ENCODE assay signal across 8 cellular contexts in genomic region chr17:6473128-6473767, GRCh38. TPM values are rescaled to one million over a fixed set of nuclear protein-coding genes. Genes with fewer than 3 reads are reported as not detected.
DNase-seq lines count a peak whose midpoint lies in the region; ATAC-seq, FAIRE-seq and TF ChIP-seq lines count a peak whose summit lies in the region.

No MANE protein-coding gene starts in this region.

- no peak overlapping the region for H3K9ac ChIP-seq in kidney (ENCODE audit: low read length in 2 of 2)

- H3K4me1 ChIP-seq in kidney (ENCODE audit: control insufficient read depth in 1 of 2, insufficient read depth in 1 of 2, low read depth in 1 of 2, low read length in 2 of 2): no peaks in the 10 kb centered on the region

- ATAC-seq in GM19328 (IDR thresholded peaks at IDR 0.05; ENCODE audit: unreplicated experiment): no peak

- H3K27ac ChIP-seq in kidney (ENCODE audit: low read depth in 2 of 2, low read length in 2 of 2): no peak overlapping the region

- H3K4me3 ChIP-seq in GM12865 (ENCODE audit: low read depth, low read length) (no peak overlapping the region), bronchial epithelial cell (ENCODE audit: low read depth, low read length) (no peak overlapping the region), kidney (ENCODE audit: low read length in 2 of 2) (no peak overlapping the region)

- intact Hi-C loops in kidney (cut with DNase I): loop anchor here (10.0 kb wide), 1 partner anchor 92 kb away; no protein-coding TSS in a partner anchor

- no peaks in the 10 kb centered on the region for H3K9me3 ChIP-seq in kidney (ENCODE audit: control insufficient read depth in 1 of 2, low read length in 2 of 2)

- no peak for FAIRE-seq in bronchial epithelial cell (lab: Jason Lieb, UNC)
- FAIRE-seq in kidney (lab: Jason Lieb, UNC): no peak

- H3K27me3 ChIP-seq in bronchial epithelial cell (ENCODE audit: control insufficient read depth, insufficient read depth, low read length): no peaks in the 10 kb centered on the region

- TF ChIP-seq CTCF in GM12865 (IDR thresholded peaks at IDR 0.05; ENCODE audit: insufficient read depth, low read depth, low read length, missing control alignments): peak; percentile 98
- TF ChIP-seq CTCF in bronchial epithelial cell (IDR thresholded peaks at IDR 0.05; ENCODE audit: insufficient read depth, low read length, severe bottlenecking): peak; percentile 96
- TF ChIP-seq CTCF in kidney (IDR thresholded peaks at IDR 0.05; ENCODE audit: borderline replicate concordance, extremely low read depth, insufficient read depth): peak; percentile 91

- H3K36me3 ChIP-seq in bronchial epithelial cell (ENCODE audit: control insufficient read depth, insufficient read depth, low read length) (peaks cover 24% of the 10 kb centered on the region), kidney (ENCODE audit: control insufficient read depth in 1 of 2, insufficient read depth in 2 of 2, low read length in 2 of 2) (no peaks in the 10 kb centered on the region)

- DNase-seq in GM12865 (ENCODE audit: low read depth) (peak; percentile 60), NCI-H146 (lab: John Stamatoyannopoulos, UW) (peak; percentile 65), bronchial epithelial cell (ENCODE audit: low read depth) (peak; percentile 53), kidney (peak; percentile 88), NCI-H2107 treated with DMSO at 0.1 percent for 48 hours (lab: John Stamatoyannopoulos, UW; ENCODE audit: unreplicated experiment) (no peak)
- peak; percentile 26 to 60 (median 40) for DNase-seq in activated CD4-positive, CD25-positive, alpha-beta regulatory T cell (lab: John Stamatoyannopoulos, UW)
- peak; percentile 39 to 53 (median 46) for DNase-seq in stimulated activated CD4-positive, alpha-beta T cell treated with anti-CD3 and anti-CD28 coated beads, Interleukin-1b, Interleukin-23, amount 100 ng/mL, for 24 hours (ENCODE audit: low read depth in 4 of 4, low spot score in 1 of 4)

RNA-seq across cellular contexts. Expression of gene PIMREG, which starts 29.0 kb away (rescaled TPM):
- total RNA-seq in bronchial epithelial cell (0.13 and 0.26 TPM in 2 replicates), kidney (1.7 TPM)
- not detected for polyA plus RNA-seq in kidney (ENCODE audit: insufficient read depth, low read depth, low replicate concordance)

RNA-seq across cellular contexts. Expression of gene AIPL1, which starts 38.3 kb away (rescaled TPM):
- total RNA-seq in bronchial epithelial cell (under 0.01 TPM in 1 of 2 replicates, not detected in the other), kidney (not detected)
- not detected for polyA plus RNA-seq in kidney (ENCODE audit: insufficient read depth, low read depth, low replicate concordance)
